ENCODE assay signal across 18 cellular contexts in genomic region chr12:117100851-117101673, GRCh38. TPM values are rescaled to one million over a fixed set of nuclear protein-coding genes. Genes with fewer than 3 reads are reported as not detected.
DNase-seq lines count a peak whose midpoint lies in the region; ATAC-seq, FAIRE-seq and TF ChIP-seq lines count a peak whose summit lies in the region.
"Had no signal": no experiment of that assay in that cellular context is flagged by ENCODE, and none has a peak within 500 bp of the region (broad histone marks: within the 10 kb centered on the region; RNA-seq: fewer than 3 reads in every experiment).

No MANE protein-coding gene starts in this region.

- TF ChIP-seq CTCF in NB4 (IDR thresholded peaks at IDR 0.05; ENCODE audit: low read depth, low read length) = no peak
- TF ChIP-seq CTCF in GM12878 (IDR thresholded peaks at IDR 0.05 in 2 of 3, conservative IDR thresholded peaks at IDR 0.05 in 1 of 3; ENCODE audit: control insufficient read depth in 2 of 3, extremely low read depth in 1 of 3, insufficient read depth in 1 of 3, low read depth in 3 of 3, low read length in 3 of 3) = peak in 1 of 3 experiments; percentile 19; a peak in 1 of 6 replicates

- H3K36me3 ChIP-seq in GM12878 (ENCODE audit: control insufficient read depth in 2 of 2, insufficient read depth in 2 of 2, low read length in 1 of 2) (no peaks in the 10 kb centered on the region), HAP-1 (replicated peaks) (no peaks in the 10 kb centered on the region)
- H3K36me3 ChIP-seq: gastroesophageal sphincter had no signal

- no peak for TF ChIP-seq EP300 in GM12878 (IDR thresholded peaks at IDR 0.05; ENCODE audit: borderline replicate concordance in 1 of 2, control insufficient read depth in 1 of 2, low read depth in 2 of 2, low read length in 2 of 2)

- H3K9me3 ChIP-seq in right cardiac atrium (ENCODE audit: control insufficient read depth, low read length) = no peaks in the 10 kb centered on the region
- H3K9me3 ChIP-seq in GM12878 (replicated peaks; ENCODE audit: control insufficient read depth, insufficient read depth, low read length) = no peaks in the 10 kb centered on the region
- H3K9me3 ChIP-seq in HAP-1 = no peaks in the 10 kb centered on the region
- H3K9me3 ChIP-seq: gastroesophageal sphincter had no signal

- FAIRE-seq in GM12878 (lab: Jason Lieb, UNC) = peak; percentile 52

- H3K79me2 ChIP-seq in GM12878 (ENCODE audit: control insufficient read depth, insufficient read depth, low read length) = peaks cover 3% of the 10 kb centered on the region

- in situ Hi-C loops in GM12878 (cut with MboI) (no loop called here), HAP-1 (cut with MboI; ENCODE audit: low sequenced_read_pairs) (no loop called here)

- H3K27me3 Mint-ChIP-seq in stimulated activated naive CD8-positive, alpha-beta T cell treated with anti-CD3 and anti-CD28 coated beads, Interleukin-15, amount 100 ng/mL, for 72 hours = peaks cover 40% of the 10 kb centered on the region

- POLR2A ChIA-PET in GM12878 (lab: Charles Lee) = no interaction called here

- 49% methylated on average over 8 of the region's 8 CpGs for WGBS in right cardiac atrium
- WGBS in GM12878 (ENCODE audit: insufficient coverage, insufficient replicate concordance, low lambda C conversion rate, missing lambda C conversion rate) = 49% methylated on average over 8 of the region's 8 CpGs

- peaks cover 2% of the 10 kb centered on the region; the same call in 1 of the 2 replicates for H4K20me1 ChIP-seq in GM12878 (ENCODE audit: control insufficient read depth, insufficient read depth)

- no peaks in the 10 kb centered on the region for H3K9me3 Mint-ChIP-seq in stimulated activated naive CD8-positive, alpha-beta T cell treated with anti-CD3 and anti-CD28 coated beads, Interleukin-15, amount 100 ng/mL, for 72 hours
- H3K9me3 Mint-ChIP-seq: natural killer cell had no signal

- SMC1A ChIA-PET in GM12878 (lab: Charles Lee; ENCODE audit: uncharacterized antibody, unreplicated experiment) = interaction anchor here (1.2 to 1.9 kb wide), 3 partner anchors 17 to 29 kb away, joined by 3 to 4 read pairs (median 3); no protein-coding TSS in a partner anchor

- H3K27ac ChIP-seq in right cardiac atrium (ENCODE audit: low read length) (no peak overlapping the region), GM12878 (ENCODE audit: control insufficient read depth, insufficient read depth) (no peak overlapping the region)
- H3K27ac ChIP-seq: coronary artery, gastroesophageal sphincter had no signal

- H3K4me3 Mint-ChIP-seq in stimulated activated naive CD8-positive, alpha-beta T cell treated with anti-CD3 and anti-CD28 coated beads, Interleukin-15, amount 100 ng/mL, for 72 hours = no peak overlapping the region

- H3K4me3 ChIP-seq in right cardiac atrium (ENCODE audit: low read length) = no peak overlapping the region
- no peak overlapping the region for H3K4me3 ChIP-seq in NB4 (ENCODE audit: low read depth, low read length)
- no peak overlapping the region for H3K4me3 ChIP-seq in GM12878
- H3K4me3 ChIP-seq in HAP-1 = no peak overlapping the region
- H3K4me3 ChIP-seq: coronary artery, gastroesophageal sphincter, lung had no signal

- peak; percentile 10 for ATAC-seq in left ventricle myocardium superior
- ATAC-seq in right cardiac atrium = no peak
- no peak for ATAC-seq in GM12878
- ATAC-seq in GM18517 (IDR thresholded peaks at IDR 0.05; ENCODE audit: unreplicated experiment) = no peak
- ATAC-seq in HG03432 (IDR thresholded peaks at IDR 0.05; ENCODE audit: unreplicated experiment) = no peak
- no peak for ATAC-seq in stimulated activated naive CD8-positive, alpha-beta T cell treated with anti-CD3 and anti-CD28 coated beads, Interleukin-15, amount 100 ng/mL, for 72 hours
- ATAC-seq: gastroesophageal sphincter, natural killer cell had no signal

- RAD21 ChIA-PET in GM12878 (lab: Charles Lee; ENCODE audit: unreplicated experiment) = interaction anchor here (0.5 to 0.6 kb wide), 2 partner anchors 19 to 43 kb away, joined by 3 read pairs; no protein-coding TSS in a partner anchor

- intact Hi-C loops in left ventricle myocardium superior (cut with micrococcal nuclease) (no loop called here), right cardiac atrium (cut with DNase I) (no loop called here), GM12878 (cut with micrococcal nuclease; ENCODE audit: unreplicated experiment) (no loop called here)

- H3K9ac ChIP-seq in GM12878 (ENCODE audit: control insufficient read depth, insufficient read depth, low read length) = no peak overlapping the region

- DNase-seq in left ventricle myocardium superior (no peak), right cardiac atrium (no peak), NB4 (ENCODE audit: low read depth) (peak; percentile 71), GM12878 (ENCODE audit: low read depth, low spot score) (no peak), HAP-1 (ENCODE audit: low spot score in 2 of 2) (no peak)
- DNase-seq in stimulated activated naive CD8-positive, alpha-beta T cell treated with anti-CD3 and anti-CD28 coated beads, Interleukin-15, amount 100 ng/mL, for 72 hours = no peak
- DNase-seq: activated CD4-positive, alpha-beta T cell treated with anti-CD3 and anti-CD28 coated beads for 1 hour; activated CD8-positive, alpha-beta memory T cell treated with anti-CD3 and anti-CD28 coated beads, Interleukin-2, amount 50 U/mL, for 48 hours; activated naive CD4-positive, alpha-beta T cell; natural killer cell; NCI-H446 treated with DMSO at 0.1 percent for 48 hours; T-helper 2 cell had no signal

- TF ChIP-seq POLR2A in NB4 (IDR thresholded peaks at IDR 0.05; ENCODE audit: extremely low read depth, insufficient read length) (no peak), GM12878 (IDR thresholded peaks at IDR 0.05; ENCODE audit: low read depth, low read length) (no peak)

- no peaks in the 10 kb centered on the region for H3K4me1 ChIP-seq in right cardiac atrium (ENCODE audit: control insufficient read depth, insufficient read depth, low read length)
- H3K4me1 ChIP-seq in GM12878 (ENCODE audit: control insufficient read depth, insufficient read depth, low read length) = no peaks in the 10 kb centered on the region
- no peaks in the 10 kb centered on the region; the same call in none of the 2 replicates for H3K4me1 ChIP-seq in HAP-1

- CTCF ChIA-PET in GM12878 (lab: Yijun Ruan, JAX) = interaction anchor here (0.6 to 2.6 kb wide), 8 partner anchors 11 to 1066 kb away, joined by 3 to 7 read pairs (median 3); no protein-coding TSS in a partner anchor

- no peaks in the 10 kb centered on the region for H3K27me3 ChIP-seq in right cardiac atrium (ENCODE audit: control insufficient read depth, insufficient read depth)
- peaks cover 0 to 5% of the 10 kb centered on the region in 2 experiments; a peak in 3 of 4 replicates for H3K27me3 ChIP-seq in GM12878 (replicated peaks in 1 of 2; ENCODE audit: control insufficient read depth in 2 of 2, insufficient read depth in 2 of 2, low read length in 1 of 2)
- peaks cover 2% of the 10 kb centered on the region; the same call in 1 of the 2 replicates for H3K27me3 ChIP-seq in HAP-1 (ENCODE audit: low read depth)

- no peak for TF ChIP-seq RAD21 in GM12878 (IDR thresholded peaks at IDR 0.05; ENCODE audit: insufficient read depth, low read depth, low read length)

- no peak overlapping the region for H2AFZ ChIP-seq in GM12878 (ENCODE audit: control insufficient read depth, low read depth, low read length)

- H3K4me2 ChIP-seq in GM12878 (ENCODE audit: control insufficient read depth, insufficient read depth) = no peak overlapping the region

- peaks cover 40% of the 10 kb centered on the region for H3K4me1 Mint-ChIP-seq in stimulated activated naive CD8-positive, alpha-beta T cell treated with anti-CD3 and anti-CD28 coated beads, Interleukin-15, amount 100 ng/mL, for 72 hours

- H3K27ac Mint-ChIP-seq in stimulated activated naive CD8-positive, alpha-beta T cell treated with anti-CD3 and anti-CD28 coated beads, Interleukin-15, amount 100 ng/mL, for 72 hours = no peak overlapping the region

- no TSS peak for BruUV-seq in GM12878 (replicated peaks; lab: Mats Ljungman, UMichigan)

TF ChIP-seq in GM12878, 131 proteins besides CTCF, POLR2A, EP300 and RAD21 (continues in another document):
- TF ChIP-seq BACH1 (IDR thresholded peaks at IDR 0.05; ENCODE audit: borderline replicate concordance) (no peak), KAT2A (conservative IDR thresholded peaks at IDR 0.05; ENCODE audit: control insufficient read depth, low read depth, low read length) (no peak), SMC3 (IDR thresholded peaks at IDR 0.05; ENCODE audit: borderline replicate concordance, low read length) (no peak), FOS (IDR thresholded peaks at IDR 0.05; ENCODE audit: borderline replicate concordance, extremely low read depth, insufficient read length) (no peak), MAX (IDR thresholded peaks at IDR 0.05; ENCODE audit: low read depth, low read length) (no peak), SIN3A (IDR thresholded peaks at IDR 0.05; ENCODE audit: low read depth, low read length) (no peak)

RNA-seq across cellular contexts. Expression of gene TESC, which starts 1.8 kb away (rescaled TPM):
- total RNA-seq in left ventricle myocardium superior (115 TPM), right cardiac atrium (10 to 100 TPM; 23.1 to 98.5 (median 57.6) TPM), GM12878 (2014; rRNA removed) (14.9 and 18.7 TPM in 2 replicates), GM12878 (2014; rRNA removed; fragmentation: Illumina TruSeq; extraction: Trizol) (6.2 and 7.6 TPM in 2 replicates), GM12878 (2021) (14.1 and 16.5 TPM in 2 replicates)
- polyA plus RNA-seq in right cardiac atrium (71.7 TPM), GM12878 (2011; rRNA removed) (27.2 and 52.1 TPM in 2 replicates), GM12878 (2014; fragmentation: Illumina TruSeq; extraction: Trizol) (3.0 and 8.1 TPM in 2 replicates), GM12878 (2014; fragmentation: Nextera tagmentation; extraction: Ambion mirVana) (1 to 10 TPM in 1 of 2 experiments, under 1 TPM in 1; 0.47 to 4.1 TPM), GM12878 (2014; rRNA removed) (15.8 and 22.8 TPM in 2 replicates), GM12878 (2016; fragmentation: Nextera tagmentation; extraction: Ambion mirVana) (10 to 100 TPM; 16.6 to 17.8 TPM)
- 9.6 and 12.7 TPM in 2 replicates for total RNA-seq in GM12878 (2013; cell fraction: nucleolus; rRNA removed)
- polyA plus RNA-seq in GM12878 (2011; ENCODE audit: low read depth) = 5.5 TPM
- 60.9 and 85.9 TPM in 2 replicates for polyA plus RNA-seq in GM12878 (2011; cell fraction: cytosol; rRNA removed)
- 39.2 and 42.9 TPM in 2 replicates for polyA plus RNA-seq in GM12878 (2011; cell fraction: nucleus; rRNA removed)
- 18.3 and 28.3 TPM in 2 replicates for polyA plus RNA-seq in GM12878 (2012)
- 17.5 and 26.5 TPM in 2 replicates for polyA minus RNA-seq in GM12878 (2011; rRNA and poly(A)+ RNA removed)
- 8.8 and 10.3 TPM in 2 replicates for polyA minus RNA-seq in GM12878 (2011; cell fraction: cytosol; rRNA and poly(A)+ RNA removed)
- polyA minus RNA-seq in GM12878 (2011; cell fraction: nucleus; rRNA and poly(A)+ RNA removed) = 13.5 and 19.1 TPM in 2 replicates
- total RNA-seq: MCF 10A had no signal
